Comparison of ENCODE assay signal across 23 cellular contexts in the genomic region with DNA sequence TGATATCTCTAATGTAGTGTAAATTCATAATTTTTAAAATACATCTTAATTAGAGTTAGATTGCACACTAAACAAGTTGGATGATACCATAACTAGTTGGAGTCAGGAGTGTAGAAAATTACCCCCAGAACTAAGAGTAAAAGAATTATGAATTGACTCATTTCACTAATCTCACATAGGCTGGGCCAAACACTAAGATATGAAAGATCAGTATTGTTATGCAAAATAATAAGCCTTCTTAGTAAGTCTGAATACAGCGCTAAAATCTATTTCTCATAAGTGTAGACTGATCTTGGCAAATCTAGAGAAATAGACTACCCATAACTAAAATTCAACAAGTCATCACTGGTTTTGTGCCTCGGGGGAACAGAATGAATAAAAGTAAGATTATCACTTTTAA.
"Had no signal": no experiment of that assay in that cellular context is flagged by ENCODE, and none has a peak within 500 bp of the region (broad histone marks: within the 10 kb centered on the region; RNA-seq: fewer than 3 reads in every experiment).

No MANE protein-coding gene starts in this region.

- H3K36me3 ChIP-seq: colonic mucosa, esophagus muscularis mucosa, gastroesophageal sphincter, heart left ventricle, left ventricle myocardium inferior, lower lobe of right lung had no signal

- FAIRE-seq: endothelial cell of umbilical vein, kidney had no signal

- H3K27ac ChIP-seq: colonic mucosa, esophagus muscularis mucosa, gastroesophageal sphincter, heart left ventricle, hepatocyte, left ventricle myocardium inferior, lower lobe of right lung had no signal

- DNase-seq: colonic mucosa; cortex of kidney; effector CD8-positive, alpha-beta T cell; effector memory CD8-positive, alpha-beta T cell; endodermal cell; foreskin melanocyte; heart left ventricle; hypothalamus; immature natural killer cell; islet precursor cell; kidney; kidney glomerular epithelial cell; left colon; left ventricle myocardium inferior; lower lobe of right lung; mesenchymal stem cell; mucosa of descending colon; naive B cell had no signal

- H3K9me3 ChIP-seq: colonic mucosa, esophagus muscularis mucosa, gastroesophageal sphincter, heart left ventricle, left ventricle myocardium inferior, lower lobe of right lung, mucosa of descending colon had no signal

- H3K4me3 ChIP-seq: colonic mucosa, esophagus muscularis mucosa, gastroesophageal sphincter, heart left ventricle, hepatocyte, left ventricle myocardium inferior, lower lobe of right lung, mucosa of descending colon had no signal

- H3K4me1 ChIP-seq: colonic mucosa, esophagus muscularis mucosa, gastroesophageal sphincter, heart left ventricle, left ventricle myocardium inferior, lower lobe of right lung had no signal

- H3K27me3 ChIP-seq: colonic mucosa, esophagus muscularis mucosa, gastroesophageal sphincter, heart left ventricle, hepatocyte had no signal

- ATAC-seq: effector memory CD8-positive, alpha-beta T cell; gastroesophageal sphincter; heart left ventricle; left colon; left lobe of liver; lower lobe of right lung; mucosa of descending colon had no signal
